In the genomic region with DNA sequence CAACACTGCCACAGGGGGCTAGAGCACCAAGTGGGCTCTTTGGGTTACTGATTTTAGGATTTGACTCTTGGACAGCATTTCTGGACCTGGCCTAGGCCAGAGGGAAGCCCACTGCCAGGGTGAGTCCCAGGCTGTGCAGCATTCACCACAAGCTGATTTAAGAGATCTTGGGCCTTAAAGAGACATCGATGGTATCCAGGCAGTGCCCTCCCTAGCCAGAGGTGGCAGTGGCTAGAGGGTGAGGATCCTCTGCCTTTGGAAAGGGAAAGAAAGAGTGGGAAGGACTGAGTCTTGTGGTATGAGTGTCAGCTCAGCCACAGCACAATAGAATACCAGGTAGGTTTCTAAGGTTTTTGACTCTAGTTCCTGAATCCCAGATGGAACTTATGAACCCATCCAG, we compare ENCODE assay signal across 38 cellular contexts.
"Had no signal": no experiment of that assay in that cellular context is flagged by ENCODE, and none has a peak within 500 bp of the region (broad histone marks: within the 10 kb centered on the region; RNA-seq: fewer than 3 reads in every experiment).

No MANE protein-coding gene starts in this region.

- H3K27ac ChIP-seq: ascending aorta, cardiac muscle cell, VCaP had no signal

- ATAC-seq: activated CD4-positive, alpha-beta T cell treated with anti-CD3 and anti-CD28 coated beads for 36 hours; activated CD4-positive, CD25-positive, alpha-beta regulatory T cell treated with anti-CD3 and anti-CD28 coated beads, Interleukin-2, amount 50 U/mL, for 24 hours; activated CD8-positive, alpha-beta memory T cell treated with anti-CD3 and anti-CD28 coated beads, Interleukin-2, amount 10 ng/mL, durations not matched to agents 7 days and 5 days; activated CD8-positive, alpha-beta T cell treated with anti-CD3 and anti-CD28 coated beads, Interleukin-2, amount 10 ng/mL, durations not matched to agents 7 days and 5 days; activated naive CD8-positive, alpha-beta T cell treated with anti-CD3 and anti-CD28 coated beads, Interleukin-2, amount 50 U/mL, for 24 hours; T-cell; T-helper 17 cell had no signal

- DNase-seq: activated CD4-positive, alpha-beta memory T cell treated with anti-CD3 and anti-CD28 coated beads, Interleukin-2, amount 10 ng/mL, durations not matched to agents 7 days and 5 days; activated CD4-positive, alpha-beta T cell treated with anti-CD3 and anti-CD28 coated beads for 1 hour; activated CD4-positive, alpha-beta T cell treated with anti-CD3 and anti-CD28 coated beads for 36 hours; activated CD4-positive, alpha-beta T cell treated with anti-CD3 and anti-CD28 coated beads for 48 hours; activated CD4-positive, alpha-beta T cell treated with anti-CD3 and anti-CD28 coated beads, Interleukin-2, amount 10 ng/mL, durations not matched to agents 7 days and 5 days; activated CD4-positive, alpha-beta T cell treated with anti-CD3 and anti-CD28 coated beads, Interleukin-2, amount 50 U/mL, for 48 hours; activated CD4-positive, CD25-positive, alpha-beta regulatory T cell; activated CD8-positive, alpha-beta memory T cell treated with anti-CD3 and anti-CD28 coated beads for 24 hours; activated CD8-positive, alpha-beta memory T cell treated with anti-CD3 and anti-CD28 coated beads, Interleukin-2, amount 10 ng/mL, durations not matched to agents 7 days and 5 days; activated CD8-positive, alpha-beta memory T cell treated with anti-CD3 and anti-CD28 coated beads, Interleukin-2, amount 50 U/mL, for 48 hours; activated CD8-positive, alpha-beta T cell treated with anti-CD3 and anti-CD28 coated beads, Interleukin-2, amount 10 ng/mL, durations not matched to agents 7 days and 5 days; activated effector memory CD4-positive, alpha-beta T cell treated with Interleukin-2 at 50 U/mL for 16 hours; activated gamma-delta T cell; activated naive CD4-positive, alpha-beta T cell treated with anti-CD3 and anti-CD28 coated beads, Interleukin-2, amount 10 ng/mL, durations not matched to agents 7 days and 5 days; activated naive CD4-positive, alpha-beta T cell treated with Interleukin-2 at 50 U/mL for 16 hours; activated naive CD8-positive, alpha-beta T cell treated with anti-CD3 and anti-CD28 coated beads, Interleukin-2, amount 10 ng/mL, durations not matched to agents 7 days and 5 days; activated naive CD8-positive, alpha-beta T cell treated with anti-CD3 and anti-CD28 coated beads, Interleukin-2, amount 50 U/mL, for 24 hours; activated T-cell treated with anti-CD3 and anti-CD28 coated beads, Interleukin-2, amount 50 U/mL, for 24 hours; activated T-cell treated with anti-CD3 and anti-CD28 coated beads, Interleukin-2, amount 50 U/mL, for 48 hours; amygdala; anterior cingulate cortex; caudate nucleus; cerebellar nuclear complex; T-cell; T-helper 17 cell; T-helper 9 cell had no signal

- H3K4me3 ChIP-seq: ascending aorta, cardiac muscle cell had no signal

- H3K27me3 Mint-ChIP-seq: activated CD4-positive, alpha-beta memory T cell treated with anti-CD3 and anti-CD28 coated beads, Interleukin-2, amount 10 ng/mL, durations not matched to agents 7 days and 5 days; activated CD4-positive, alpha-beta T cell treated with anti-CD3 and anti-CD28 coated beads for 36 hours; activated CD4-positive, alpha-beta T cell treated with anti-CD3 and anti-CD28 coated beads, Interleukin-2, amount 10 ng/mL, durations not matched to agents 7 days and 5 days; activated CD8-positive, alpha-beta memory T cell treated with anti-CD3 and anti-CD28 coated beads, Interleukin-2, amount 10 ng/mL, durations not matched to agents 7 days and 5 days; activated naive CD4-positive, alpha-beta T cell treated with anti-CD3 and anti-CD28 coated beads, Interleukin-2, amount 10 ng/mL, durations not matched to agents 7 days and 5 days; activated naive CD4-positive, alpha-beta T cell treated with anti-CD3 and anti-CD28 coated beads, Interleukin-2, amount 50 U/mL, for 24 hours; activated naive CD8-positive, alpha-beta T cell; activated naive CD8-positive, alpha-beta T cell treated with anti-CD3 and anti-CD28 coated beads, Interleukin-2, amount 10 ng/mL, durations not matched to agents 7 days and 5 days; activated naive CD8-positive, alpha-beta T cell treated with anti-CD3 and anti-CD28 coated beads, Interleukin-2, amount 50 U/mL, for 24 hours; activated T-cell treated with anti-CD3 and anti-CD28 coated beads, Interleukin-2, amount 50 U/mL, for 24 hours; brain; central memory CD8-positive, alpha-beta T cell; T-cell; T-helper 17 cell had no signal

- H3K9me3 Mint-ChIP-seq: activated naive CD8-positive, alpha-beta T cell treated with anti-CD3 and anti-CD28 coated beads, Interleukin-2, amount 10 ng/mL, durations not matched to agents 7 days and 5 days had no signal

- H3K27ac Mint-ChIP-seq: activated CD4-positive, alpha-beta memory T cell treated with anti-CD3 and anti-CD28 coated beads, Interleukin-2, amount 10 ng/mL, durations not matched to agents 7 days and 5 days; activated CD4-positive, alpha-beta T cell treated with anti-CD3 and anti-CD28 coated beads for 36 hours; activated CD4-positive, alpha-beta T cell treated with anti-CD3 and anti-CD28 coated beads, Interleukin-2, amount 10 ng/mL, durations not matched to agents 7 days and 5 days; activated CD8-positive, alpha-beta memory T cell treated with anti-CD3 and anti-CD28 coated beads, Interleukin-2, amount 10 ng/mL, durations not matched to agents 7 days and 5 days; activated CD8-positive, alpha-beta T cell treated with anti-CD3 and anti-CD28 coated beads, Interleukin-2, amount 10 ng/mL, durations not matched to agents 7 days and 5 days; activated naive CD4-positive, alpha-beta T cell treated with anti-CD3 and anti-CD28 coated beads, Interleukin-2, amount 10 ng/mL, durations not matched to agents 7 days and 5 days; activated naive CD4-positive, alpha-beta T cell treated with anti-CD3 and anti-CD28 coated beads, Interleukin-2, amount 50 U/mL, for 24 hours; activated naive CD8-positive, alpha-beta T cell; activated naive CD8-positive, alpha-beta T cell treated with anti-CD3 and anti-CD28 coated beads, Interleukin-2, amount 10 ng/mL, durations not matched to agents 7 days and 5 days; activated naive CD8-positive, alpha-beta T cell treated with anti-CD3 and anti-CD28 coated beads, Interleukin-2, amount 50 U/mL, for 24 hours; activated T-cell treated with anti-CD3 and anti-CD28 coated beads, Interleukin-2, amount 50 U/mL, for 24 hours; activated T-helper 2 cell treated with anti-CD3 and anti-CD28 coated beads, Interferon-gamma antibody, Interleukin-2, Interleukin-4, amounts not matched to agents 10 μg/mL and 5 μg/mL and 100 μg/mL, durations not matched to agents 14 hours and 24 hours and 36 hours; brain; T-cell; T-helper 17 cell; T-helper 2 cell treated with Interferon-gamma antibody and Interleukin-4, amounts not matched to agents 5 μg/mL and 100 μg/mL, for 36 hours had no signal

- FAIRE-seq: bronchial epithelial cell, TTC549 had no signal

- H3K36me3 ChIP-seq: ascending aorta, cardiac muscle cell had no signal

- H3K4me3 Mint-ChIP-seq: activated CD4-positive, alpha-beta memory T cell treated with anti-CD3 and anti-CD28 coated beads, Interleukin-2, amount 10 ng/mL, durations not matched to agents 7 days and 5 days; activated CD4-positive, alpha-beta T cell treated with anti-CD3 and anti-CD28 coated beads for 36 hours; activated CD4-positive, alpha-beta T cell treated with anti-CD3 and anti-CD28 coated beads, Interleukin-2, amount 10 ng/mL, durations not matched to agents 7 days and 5 days; activated CD8-positive, alpha-beta memory T cell treated with anti-CD3 and anti-CD28 coated beads, Interleukin-2, amount 10 ng/mL, durations not matched to agents 7 days and 5 days; activated CD8-positive, alpha-beta T cell treated with anti-CD3 and anti-CD28 coated beads, Interleukin-2, amount 10 ng/mL, durations not matched to agents 7 days and 5 days; activated naive CD4-positive, alpha-beta T cell treated with anti-CD3 and anti-CD28 coated beads, Interleukin-2, amount 10 ng/mL, durations not matched to agents 7 days and 5 days; activated naive CD4-positive, alpha-beta T cell treated with anti-CD3 and anti-CD28 coated beads, Interleukin-2, amount 50 U/mL, for 24 hours; activated naive CD8-positive, alpha-beta T cell; activated naive CD8-positive, alpha-beta T cell treated with anti-CD3 and anti-CD28 coated beads, Interleukin-2, amount 10 ng/mL, durations not matched to agents 7 days and 5 days; activated naive CD8-positive, alpha-beta T cell treated with anti-CD3 and anti-CD28 coated beads, Interleukin-2, amount 50 U/mL, for 24 hours; activated T-cell treated with anti-CD3 and anti-CD28 coated beads, Interleukin-2, amount 50 U/mL, for 24 hours; brain; central memory CD8-positive, alpha-beta T cell; T-cell; T-helper 17 cell; T-helper 2 cell treated with Interferon-gamma antibody and Interleukin-4, amounts not matched to agents 5 μg/mL and 100 μg/mL, for 36 hours had no signal

- H3K36me3 Mint-ChIP-seq: activated CD8-positive, alpha-beta memory T cell treated with anti-CD3 and anti-CD28 coated beads, Interleukin-2, amount 10 ng/mL, durations not matched to agents 7 days and 5 days; activated naive CD4-positive, alpha-beta T cell treated with anti-CD3 and anti-CD28 coated beads, Interleukin-2, amount 10 ng/mL, durations not matched to agents 7 days and 5 days; activated naive CD4-positive, alpha-beta T cell treated with anti-CD3 and anti-CD28 coated beads, Interleukin-2, amount 50 U/mL, for 24 hours; activated naive CD8-positive, alpha-beta T cell; activated naive CD8-positive, alpha-beta T cell treated with anti-CD3 and anti-CD28 coated beads, Interleukin-2, amount 10 ng/mL, durations not matched to agents 7 days and 5 days; brain; T-cell had no signal

- H3K4me1 ChIP-seq: ascending aorta had no signal

- H3K4me1 Mint-ChIP-seq: activated CD4-positive, alpha-beta memory T cell treated with anti-CD3 and anti-CD28 coated beads, Interleukin-2, amount 10 ng/mL, durations not matched to agents 7 days and 5 days; activated CD4-positive, alpha-beta T cell treated with anti-CD3 and anti-CD28 coated beads for 36 hours; activated CD4-positive, alpha-beta T cell treated with anti-CD3 and anti-CD28 coated beads, Interleukin-2, amount 10 ng/mL, durations not matched to agents 7 days and 5 days; activated CD8-positive, alpha-beta memory T cell treated with anti-CD3 and anti-CD28 coated beads, Interleukin-2, amount 10 ng/mL, durations not matched to agents 7 days and 5 days; activated naive CD4-positive, alpha-beta T cell treated with anti-CD3 and anti-CD28 coated beads, Interleukin-2, amount 10 ng/mL, durations not matched to agents 7 days and 5 days; activated naive CD4-positive, alpha-beta T cell treated with anti-CD3 and anti-CD28 coated beads, Interleukin-2, amount 50 U/mL, for 24 hours; activated naive CD8-positive, alpha-beta T cell treated with anti-CD3 and anti-CD28 coated beads, Interleukin-2, amount 10 ng/mL, durations not matched to agents 7 days and 5 days; activated naive CD8-positive, alpha-beta T cell treated with anti-CD3 and anti-CD28 coated beads, Interleukin-2, amount 50 U/mL, for 24 hours; brain; central memory CD8-positive, alpha-beta T cell; T-cell; T-helper 17 cell had no signal

- H3K27me3 ChIP-seq: ascending aorta, cardiac muscle cell had no signal
